Comparison of ENCODE assay signal across 15 cellular contexts in the genomic region with DNA sequence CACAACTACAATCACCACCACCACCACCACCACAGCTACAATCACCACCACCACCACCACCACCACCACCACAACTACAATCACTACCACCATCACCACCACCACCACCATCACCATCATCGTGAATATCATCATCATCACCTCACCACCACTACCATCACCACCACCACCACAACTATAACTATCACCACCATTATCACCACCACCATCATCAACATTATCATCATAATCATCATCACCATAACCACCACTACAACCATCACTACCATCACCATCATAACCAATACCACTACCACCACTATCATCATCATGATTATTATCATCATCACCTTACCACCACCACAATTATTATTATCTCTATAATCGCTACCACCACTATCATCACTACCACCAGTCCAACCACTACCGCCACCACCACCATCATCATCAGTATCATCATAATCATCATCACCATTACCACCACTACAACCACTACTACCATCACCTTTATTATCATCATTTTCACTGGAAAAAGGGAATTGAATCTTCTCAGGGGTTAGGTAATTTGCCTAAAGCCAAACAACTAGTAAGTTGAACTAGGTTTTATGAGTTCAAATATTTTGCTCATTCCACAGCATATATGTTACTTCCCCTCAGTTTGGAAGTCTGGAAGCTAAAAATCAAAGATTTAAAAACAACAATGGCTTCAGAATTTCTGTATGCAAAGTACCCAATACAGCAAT. TPM values are rescaled to one million over a fixed set of nuclear protein-coding genes. Genes with fewer than 3 reads are reported as not detected.
DNase-seq lines count a peak whose midpoint lies in the region; TF ChIP-seq lines count a peak whose summit lies in the region.
"Had no signal": no experiment of that assay in that cellular context is flagged by ENCODE, and none has a peak within 500 bp of the region (broad histone marks: within the 10 kb centered on the region; RNA-seq: fewer than 3 reads in every experiment).

No MANE protein-coding gene starts in this region.

- H3K9ac ChIP-seq in smooth muscle cell (ENCODE audit: low read depth) (no peak overlapping the region), endodermal cell (ENCODE audit: extremely low read depth, low read length, poor library complexity, severe bottlenecking) (no peak overlapping the region)

- H3K36me3 Mint-ChIP-seq in activated T-cell treated with anti-CD3 and anti-CD28 coated beads, Interleukin-2, amount 50 U/mL, for 24 hours (ENCODE audit: low read depth), result peaks cover 4% of the 10 kb centered on the region
- peaks cover 79% of the 10 kb centered on the region for H3K36me3 Mint-ChIP-seq in T-helper 2 cell treated with Interferon-gamma antibody and Interleukin-4, amounts not matched to agents 5 μg/mL and 100 μg/mL, for 36 hours (ENCODE audit: low read depth)
- peaks cover 5% of the 10 kb centered on the region for H3K36me3 Mint-ChIP-seq in endodermal cell (ENCODE audit: low read depth)

- H3K27me3 ChIP-seq in smooth muscle cell (ENCODE audit: low read depth), result no peaks in the 10 kb centered on the region
- H3K27me3 ChIP-seq in endodermal cell (ENCODE audit: control insufficient read depth, insufficient read depth, low read length, poor library complexity, severe bottlenecking), result no peaks in the 10 kb centered on the region
- H3K27me3 ChIP-seq: ovary, Peyer's patch, upper lobe of right lung had no signal

- H3K4me1 ChIP-seq in smooth muscle cell (ENCODE audit: low read depth) (peaks cover 42% of the 10 kb centered on the region), endodermal cell (ENCODE audit: control insufficient read depth, insufficient read depth, low read length) (peaks cover 21% of the 10 kb centered on the region)

- intact Hi-C loops in cardiac septum (cut with DNase I), result no loop called here

- no peaks in the 10 kb centered on the region for H4K20me1 ChIP-seq in smooth muscle cell (ENCODE audit: low read depth)

- no peak for TF ChIP-seq CTCF in smooth muscle cell (IDR thresholded peaks at IDR 0.05; ENCODE audit: borderline replicate concordance, insufficient read depth, poor library complexity, severe bottlenecking)
- no peak for TF ChIP-seq CTCF in endodermal cell (conservative IDR thresholded peaks at IDR 0.05)

- WGBS in smooth muscle cell (ENCODE audit: low lambda C conversion rate), result 98% methylated on average over 3 of the region's 3 CpGs
- WGBS in endodermal cell (ENCODE audit: insufficient coverage in 1 of 2, insufficient read length in 1 of 2), 2 experiments, result 92 to 100% methylated on average over 2 to 3 of the region's 3 CpGs

- H3K4me3 Mint-ChIP-seq in activated T-cell treated with anti-CD3 and anti-CD28 coated beads, Interleukin-2, amount 50 U/mL, for 24 hours, result peak overlapping the region; percentile 88
- peak overlapping the region; percentile 98 for H3K4me3 Mint-ChIP-seq in T-helper 2 cell treated with Interferon-gamma antibody and Interleukin-4, amounts not matched to agents 5 μg/mL and 100 μg/mL, for 36 hours
- no peak overlapping the region for H3K4me3 Mint-ChIP-seq in endodermal cell

- H3K4me3 ChIP-seq in smooth muscle cell (no peak overlapping the region), endodermal cell (ENCODE audit: low read length) (no peak overlapping the region)
- H3K4me3 ChIP-seq: ovary, upper lobe of right lung had no signal

- peaks cover 94% of the 10 kb centered on the region for H3K4me1 Mint-ChIP-seq in activated T-cell treated with anti-CD3 and anti-CD28 coated beads, Interleukin-2, amount 50 U/mL, for 24 hours (ENCODE audit: low read depth)
- H3K4me1 Mint-ChIP-seq in T-helper 2 cell treated with Interferon-gamma antibody and Interleukin-4, amounts not matched to agents 5 μg/mL and 100 μg/mL, for 36 hours (ENCODE audit: low read depth), result peaks cover 71% of the 10 kb centered on the region
- peaks cover 52% of the 10 kb centered on the region for H3K4me1 Mint-ChIP-seq in endodermal cell

- H3K4me2 ChIP-seq in smooth muscle cell, result no peak overlapping the region

- H3K36me3 ChIP-seq in smooth muscle cell (ENCODE audit: low read depth), result no peaks in the 10 kb centered on the region
- H3K36me3 ChIP-seq in endodermal cell (ENCODE audit: control insufficient read depth, insufficient read depth, low read length), result no peaks in the 10 kb centered on the region
- H3K36me3 ChIP-seq: ovary, Peyer's patch, upper lobe of right lung had no signal

- peak; percentile 39 for DNase-seq in activated T-cell treated with anti-CD3 and anti-CD28 coated beads, Interleukin-2, amount 50 U/mL, for 24 hours
- DNase-seq in activated T-cell treated with anti-CD3 and anti-CD28 coated beads for 4 hours (no peak), smooth muscle cell (lab: John Stamatoyannopoulos, UW; ENCODE audit: unreplicated experiment) (no peak), endodermal cell (no peak), cardiac septum (ENCODE audit: low spot score) (no peak), KBM-7 (no peak)
- DNase-seq in T-helper 2 cell treated with Interferon-gamma antibody and Interleukin-4, amounts not matched to agents 5 μg/mL and 100 μg/mL, for 36 hours (ENCODE audit: low spot score), result no peak
- DNase-seq in central memory CD4-positive, alpha-beta T cell, result peak; percentile 28
- DNase-seq: aorta, DMS53, NCI-H1417, NCI-H510A treated with DMSO at 0.1 percent for 48 hours, ovary, Peyer's patch, upper lobe of right lung had no signal

- H3K27me3 Mint-ChIP-seq in activated T-cell treated with anti-CD3 and anti-CD28 coated beads, Interleukin-2, amount 50 U/mL, for 24 hours, result no peaks in the 10 kb centered on the region
- H3K27me3 Mint-ChIP-seq in T-helper 2 cell treated with Interferon-gamma antibody and Interleukin-4, amounts not matched to agents 5 μg/mL and 100 μg/mL, for 36 hours (ENCODE audit: low read depth), result no peaks in the 10 kb centered on the region
- H3K27me3 Mint-ChIP-seq in endodermal cell (ENCODE audit: insufficient read depth), result no peaks in the 10 kb centered on the region

- no peak overlapping the region for H2AFZ ChIP-seq in smooth muscle cell (ENCODE audit: low read depth)

- in situ Hi-C loops in KBM-7 (cut with MboI; ENCODE audit: low pct_unique_long_range_greater_than_20kb, low sequenced_read_pairs), result no loop called here

- peaks cover 6% of the 10 kb centered on the region for H3K9me3 Mint-ChIP-seq in activated T-cell treated with anti-CD3 and anti-CD28 coated beads, Interleukin-2, amount 50 U/mL, for 24 hours
- peaks cover 14% of the 10 kb centered on the region for H3K9me3 Mint-ChIP-seq in T-helper 2 cell treated with Interferon-gamma antibody and Interleukin-4, amounts not matched to agents 5 μg/mL and 100 μg/mL, for 36 hours
- peaks cover 6% of the 10 kb centered on the region for H3K9me3 Mint-ChIP-seq in endodermal cell

- no peaks in the 10 kb centered on the region for H3K79me2 ChIP-seq in smooth muscle cell (ENCODE audit: low read depth)

- H3K9me3 ChIP-seq in smooth muscle cell (replicated peaks; ENCODE audit: low read depth) (no peaks in the 10 kb centered on the region), endodermal cell (ENCODE audit: control insufficient read depth, low read length) (no peaks in the 10 kb centered on the region)
- H3K9me3 ChIP-seq: ovary, Peyer's patch, upper lobe of right lung had no signal

- H3K27ac ChIP-seq in smooth muscle cell (ENCODE audit: low read depth) (peak overlapping the region; percentile 53), endodermal cell (ENCODE audit: low read depth, low read length) (no peak overlapping the region)
- H3K27ac ChIP-seq: ovary, upper lobe of right lung had no signal

- H3K27ac Mint-ChIP-seq in activated T-cell treated with anti-CD3 and anti-CD28 coated beads, Interleukin-2, amount 50 U/mL, for 24 hours, result peak overlapping the region; percentile 96
- peak overlapping the region; percentile 76 for H3K27ac Mint-ChIP-seq in T-helper 2 cell treated with Interferon-gamma antibody and Interleukin-4, amounts not matched to agents 5 μg/mL and 100 μg/mL, for 36 hours
- no peak overlapping the region for H3K27ac Mint-ChIP-seq in endodermal cell

- peaks cover 10% of the 10 kb centered on the region for H3F3A ChIP-seq in smooth muscle cell (ENCODE audit: low read depth)

RNA-seq across cellular contexts. Expression of a gene that starts 8.4 kb away (rescaled TPM):
- 5.6 and 6.6 TPM in 2 replicates for total RNA-seq in smooth muscle cell
- polyA plus RNA-seq in smooth muscle cell, result 2.3 and 7.6 TPM in 2 replicates
- total RNA-seq in endodermal cell, result 10 to 100 TPM in 1 of 2 donors, 1 to 10 TPM in 1; 9.3 to 10.4 TPM
- polyA plus RNA-seq in endodermal cell (2013, experiment 1 of 2), result 7.0 TPM
- polyA plus RNA-seq in endodermal cell (2013, experiment 2 of 2), result 6.5 TPM
- total RNA-seq in cardiac septum, result 11.2 TPM

Comparison
In these comparisons a context has a peak if more than half of its experiments do, and no peak if none do; other contexts are left out.
1. DNase-seq: peak in activated T-cell treated with anti-CD3 and anti-CD28 coated beads, Interleukin-2, amount 50 U/mL, for 24 hours (single experiment) and central memory CD4-positive, alpha-beta T cell (single experiment); none in activated T-cell treated with anti-CD3 and anti-CD28 coated beads for 4 hours (single experiment), T-helper 2 cell treated with Interferon-gamma antibody and Interleukin-4, amounts not matched to agents 5 μg/mL and 100 μg/mL, for 36 hours (single experiment), smooth muscle cell (single experiment), endodermal cell (single experiment), cardiac septum (single experiment) and KBM-7 (single experiment).